ENCODE assay signal across 1 cellular context in the genomic region with DNA sequence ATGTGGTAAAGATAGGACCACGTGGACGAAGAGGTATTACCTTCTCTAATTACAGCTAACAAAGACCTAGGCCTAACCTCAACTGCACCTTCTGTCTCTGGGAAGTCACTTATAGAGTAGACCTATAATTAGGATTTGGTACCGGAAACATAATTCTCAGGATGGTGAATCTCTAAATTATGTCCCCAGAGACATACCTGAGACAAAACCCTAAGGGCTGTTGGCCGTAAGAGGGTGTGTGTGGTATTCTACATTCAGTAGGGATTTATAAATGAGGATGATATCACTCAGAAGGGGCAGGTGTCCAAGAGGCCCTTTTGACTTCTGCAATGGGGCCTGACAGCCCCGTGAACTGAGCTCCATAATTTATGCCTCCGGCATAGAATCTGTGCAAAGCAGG.
TF ChIP-seq lines count a peak whose summit lies in the region.

No MANE protein-coding gene starts in this region.

TF ChIP-seq in GM12878, 131 proteins besides CTCF, POLR2A, EP300 and RAD21 (continued from another document):
- TF ChIP-seq, protein P1, sequence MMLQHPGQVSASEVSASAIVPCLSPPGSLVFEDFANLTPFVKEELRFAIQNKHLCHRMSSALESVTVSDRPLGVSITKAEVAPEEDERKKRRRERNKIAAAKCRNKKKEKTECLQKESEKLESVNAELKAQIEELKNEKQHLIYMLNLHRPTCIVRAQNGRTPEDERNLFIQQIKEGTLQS (IDR thresholded peaks at IDR 0.05; ENCODE audit: borderline replicate concordance, extremely low read depth, low read depth, low read length): no peak
- TF ChIP-seq DPF2 (IDR thresholded peaks at IDR 0.05) (no peak), TBL1XR1 (IDR thresholded peaks at IDR 0.05; ENCODE audit: low read depth, low read length) (no peak), ASH2L (IDR thresholded peaks at IDR 0.05; ENCODE audit: borderline replicate concordance, low read depth) (no peak), BRCA1 (IDR thresholded peaks at IDR 0.05; ENCODE audit: low read depth, low read length) (no peak), POLR2AphosphoS5 (IDR thresholded peaks at IDR 0.05; ENCODE audit: low read length) (no peak)
- TF ChIP-seq, protein P2, sequence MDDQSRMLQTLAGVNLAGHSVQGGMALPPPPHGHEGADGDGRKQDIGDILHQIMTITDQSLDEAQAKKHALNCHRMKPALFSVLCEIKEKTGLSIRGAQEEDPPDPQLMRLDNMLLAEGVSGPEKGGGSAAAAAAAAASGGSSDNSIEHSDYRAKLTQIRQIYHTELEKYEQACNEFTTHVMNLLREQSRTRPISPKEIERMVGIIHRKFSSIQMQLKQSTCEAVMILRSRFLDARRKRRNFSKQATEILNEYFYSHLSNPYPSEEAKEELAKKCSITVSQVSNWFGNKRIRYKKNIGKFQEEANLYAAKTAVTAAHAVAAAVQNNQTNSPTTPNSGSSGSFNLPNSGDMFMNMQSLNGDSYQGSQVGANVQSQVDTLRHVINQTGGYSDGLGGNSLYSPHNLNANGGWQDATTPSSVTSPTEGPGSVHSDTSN (IDR thresholded peaks at IDR 0.05; ENCODE audit: insufficient replicate concordance, low read depth, low read length): no peak
- TF ChIP-seq, protein P3, sequence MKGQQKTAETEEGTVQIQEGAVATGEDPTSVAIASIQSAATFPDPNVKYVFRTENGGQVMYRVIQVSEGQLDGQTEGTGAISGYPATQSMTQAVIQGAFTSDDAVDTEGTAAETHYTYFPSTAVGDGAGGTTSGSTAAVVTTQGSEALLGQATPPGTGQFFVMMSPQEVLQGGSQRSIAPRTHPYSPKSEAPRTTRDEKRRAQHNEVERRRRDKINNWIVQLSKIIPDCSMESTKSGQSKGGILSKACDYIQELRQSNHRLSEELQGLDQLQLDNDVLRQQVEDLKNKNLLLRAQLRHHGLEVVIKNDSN (IDR thresholded peaks at IDR 0.05; ENCODE audit: borderline replicate concordance, extremely low read length, insufficient read depth, low read depth, low read length): no peak
- TF ChIP-seq, protein P4, sequence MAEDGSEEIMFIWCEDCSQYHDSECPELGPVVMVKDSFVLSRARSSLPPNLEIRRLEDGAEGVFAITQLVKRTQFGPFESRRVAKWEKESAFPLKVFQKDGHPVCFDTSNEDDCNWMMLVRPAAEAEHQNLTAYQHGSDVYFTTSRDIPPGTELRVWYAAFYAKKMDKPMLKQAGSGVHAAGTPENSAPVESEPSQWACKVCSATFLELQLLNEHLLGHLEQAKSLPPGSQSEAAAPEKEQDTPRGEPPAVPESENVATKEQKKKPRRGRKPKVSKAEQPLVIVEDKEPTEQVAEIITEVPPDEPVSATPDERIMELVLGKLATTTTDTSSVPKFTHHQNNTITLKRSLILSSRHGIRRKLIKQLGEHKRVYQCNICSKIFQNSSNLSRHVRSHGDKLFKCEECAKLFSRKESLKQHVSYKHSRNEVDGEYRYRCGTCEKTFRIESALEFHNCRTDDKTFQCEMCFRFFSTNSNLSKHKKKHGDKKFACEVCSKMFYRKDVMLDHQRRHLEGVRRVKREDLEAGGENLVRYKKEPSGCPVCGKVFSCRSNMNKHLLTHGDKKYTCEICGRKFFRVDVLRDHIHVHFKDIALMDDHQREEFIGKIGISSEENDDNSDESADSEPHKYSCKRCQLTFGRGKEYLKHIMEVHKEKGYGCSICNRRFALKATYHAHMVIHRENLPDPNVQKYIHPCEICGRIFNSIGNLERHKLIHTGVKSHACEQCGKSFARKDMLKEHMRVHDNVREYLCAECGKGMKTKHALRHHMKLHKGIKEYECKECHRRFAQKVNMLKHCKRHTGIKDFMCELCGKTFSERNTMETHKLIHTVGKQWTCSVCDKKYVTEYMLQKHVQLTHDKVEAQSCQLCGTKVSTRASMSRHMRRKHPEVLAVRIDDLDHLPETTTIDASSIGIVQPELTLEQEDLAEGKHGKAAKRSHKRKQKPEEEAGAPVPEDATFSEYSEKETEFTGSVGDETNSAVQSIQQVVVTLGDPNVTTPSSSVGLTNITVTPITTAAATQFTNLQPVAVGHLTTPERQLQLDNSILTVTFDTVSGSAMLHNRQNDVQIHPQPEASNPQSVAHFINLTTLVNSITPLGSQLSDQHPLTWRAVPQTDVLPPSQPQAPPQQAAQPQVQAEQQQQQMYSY (CRISPR knock-in tag; IDR thresholded peaks at IDR 0.05): no peak
